20 cellular contexts compared by ENCODE assay signal in genomic region chr12:70686299-70686698, GRCh38.
"Had no signal": no experiment of that assay in that cellular context is flagged by ENCODE, and none has a peak within 500 bp of the region (broad histone marks: within the 10 kb centered on the region; RNA-seq: fewer than 3 reads in every experiment).

No MANE protein-coding gene starts in this region.

- H3K27me3 ChIP-seq: colonic mucosa, hepatocyte, pancreas had no signal

- H3K79me2 ChIP-seq: hepatocyte had no signal

- H3K9me3 ChIP-seq: colonic mucosa, left ventricle myocardium inferior, lower lobe of right lung, pancreas, thoracic aorta had no signal

- DNase-seq: colonic mucosa; dermis blood vessel endothelial cell; erythroblast; foreskin melanocyte; head of caudate nucleus; kidney; left cardiac atrium; left ventricle myocardium inferior; lower lobe of right lung; occipital lobe; pancreas; right cardiac atrium; stimulated activated CD4-positive, alpha-beta T cell treated with anti-CD3 and anti-CD28 coated beads, Interleukin-1b, Interleukin-23, amount 100 ng/mL, for 48 hours; stimulated activated CD4-positive, alpha-beta T cell treated with anti-CD3 and anti-CD28 coated beads, Interleukin-4, amount 100 ng/mL, for 4 hours; stimulated activated naive B cell treated with anti-CD40 and anti-IgM and Interleukin-4, amounts not matched to agents 10 μg/mL and 1 μg/mL and 100 μg/mL, for 72 hours; stimulated activated naive CD8-positive, alpha-beta T cell treated with anti-CD3 and anti-CD28 coated beads, Interleukin-15, amount 100 ng/mL, for 72 hours; trophoblast cell had no signal

- H3K4me1 ChIP-seq: colonic mucosa, pancreas had no signal

- H3K36me3 ChIP-seq: colonic mucosa, left ventricle myocardium inferior, lower lobe of right lung, pancreas, thoracic aorta had no signal

- H3K4me2 ChIP-seq: hepatocyte had no signal

- H3K27ac ChIP-seq: colonic mucosa, hepatocyte, left ventricle myocardium inferior, lower lobe of right lung, pancreas, thoracic aorta had no signal

- FAIRE-seq: kidney, pancreas had no signal

- H3K4me3 ChIP-seq: colonic mucosa, hepatocyte, left ventricle myocardium inferior, lower lobe of right lung, pancreas, thoracic aorta had no signal

- H2AFZ ChIP-seq: hepatocyte had no signal

- ATAC-seq: left cardiac atrium; lower lobe of right lung; natural killer cell treated with Interleukin-12 subunit alpha and Interleukin-12 subunit beta and Interleukin-15 and Interleukin-18, amount 100 ng/mL, for 72 hours; pancreas; right cardiac atrium; stimulated activated naive B cell treated with anti-CD40 and anti-IgM and Interleukin-4, amounts not matched to agents 10 μg/mL and 1 μg/mL and 100 μg/mL, for 72 hours; stimulated activated naive CD8-positive, alpha-beta T cell treated with anti-CD3 and anti-CD28 coated beads, Interleukin-15, amount 100 ng/mL, for 72 hours had no signal
